ENCODE assay signal across 13 cellular contexts in the genomic region with DNA sequence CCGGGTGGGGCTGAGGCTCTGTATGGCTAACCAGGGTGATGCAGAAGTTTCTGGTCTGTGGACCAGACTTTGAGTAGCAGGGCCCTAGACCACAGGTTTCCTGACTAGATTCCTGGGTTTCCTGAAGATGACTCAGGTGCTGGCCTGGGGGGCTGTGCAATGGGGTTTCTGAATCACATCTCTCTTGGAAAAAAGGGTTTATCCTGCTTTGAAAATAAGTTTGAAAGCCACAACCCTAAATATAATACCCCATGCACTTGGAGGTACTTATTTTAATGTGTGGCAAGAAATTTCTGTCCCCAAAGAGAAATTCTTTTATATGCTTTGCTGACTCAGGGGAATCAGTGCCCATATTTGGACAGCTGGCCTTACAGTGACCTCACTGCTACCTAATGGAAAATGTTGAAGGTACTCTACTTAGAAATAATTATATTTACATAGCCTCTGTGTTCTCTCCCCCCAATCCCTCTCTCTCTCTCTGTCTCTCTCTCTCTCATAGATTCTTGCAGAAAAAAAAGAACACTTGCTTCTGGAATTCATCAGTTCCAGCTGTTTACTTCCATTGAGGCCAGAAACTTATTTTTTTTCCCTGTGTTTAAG.
DNase-seq lines count a peak whose midpoint lies in the region; ATAC-seq, FAIRE-seq and TF ChIP-seq lines count a peak whose summit lies in the region.
"Had no signal": no experiment of that assay in that cellular context is flagged by ENCODE, and none has a peak within 500 bp of the region (broad histone marks: within the 10 kb centered on the region; RNA-seq: fewer than 3 reads in every experiment).

No MANE protein-coding gene starts in this region.

- H3K36me3 Mint-ChIP-seq in activated CD4-positive, alpha-beta memory T cell treated with anti-CD3 and anti-CD28 coated beads for 36 hours, result no peaks in the 10 kb centered on the region
- H3K36me3 Mint-ChIP-seq in activated CD4-positive, alpha-beta memory T cell treated with anti-CD3 and anti-CD28 coated beads, Interleukin-2, amount 10 ng/mL, durations not matched to agents 7 days and 5 days (ENCODE audit: low read depth), result no peaks in the 10 kb centered on the region

- peaks cover 24% of the 10 kb centered on the region for H3K4me1 Mint-ChIP-seq in activated CD4-positive, alpha-beta memory T cell treated with anti-CD3 and anti-CD28 coated beads for 36 hours (ENCODE audit: low read depth)
- peaks cover 32% of the 10 kb centered on the region for H3K4me1 Mint-ChIP-seq in activated CD4-positive, alpha-beta memory T cell treated with anti-CD3 and anti-CD28 coated beads, Interleukin-2, amount 10 ng/mL, durations not matched to agents 7 days and 5 days

- H3K27me3 Mint-ChIP-seq in activated CD4-positive, alpha-beta memory T cell treated with anti-CD3 and anti-CD28 coated beads for 36 hours, result no peaks in the 10 kb centered on the region
- H3K27me3 Mint-ChIP-seq in activated CD4-positive, alpha-beta memory T cell treated with anti-CD3 and anti-CD28 coated beads, Interleukin-2, amount 10 ng/mL, durations not matched to agents 7 days and 5 days, result no peaks in the 10 kb centered on the region

- H3K36me3 ChIP-seq in thyroid gland, result no peaks in the 10 kb centered on the region

- H3K27ac Mint-ChIP-seq in activated CD4-positive, alpha-beta memory T cell treated with anti-CD3 and anti-CD28 coated beads for 36 hours, result no peak overlapping the region
- no peak overlapping the region for H3K27ac Mint-ChIP-seq in activated CD4-positive, alpha-beta memory T cell treated with anti-CD3 and anti-CD28 coated beads, Interleukin-2, amount 10 ng/mL, durations not matched to agents 7 days and 5 days

- CTCF ChIA-PET in activated CD4-positive, alpha-beta memory T cell treated with anti-CD3 and anti-CD28 coated beads for 36 hours (lab: Charles Lee), result no interaction called here
- CTCF ChIA-PET in activated CD4-positive, alpha-beta memory T cell treated with anti-CD3 and anti-CD28 coated beads, Interleukin-2, amount 10 ng/mL, durations not matched to agents 7 days and 5 days (lab: Charles Lee), result no interaction called here

- no peak overlapping the region for H3K4me3 Mint-ChIP-seq in activated CD4-positive, alpha-beta memory T cell treated with anti-CD3 and anti-CD28 coated beads for 36 hours
- H3K4me3 Mint-ChIP-seq in activated CD4-positive, alpha-beta memory T cell treated with anti-CD3 and anti-CD28 coated beads, Interleukin-2, amount 10 ng/mL, durations not matched to agents 7 days and 5 days, result no peak overlapping the region

- no peak for ATAC-seq in HG02588 (IDR thresholded peaks at IDR 0.05; ENCODE audit: unreplicated experiment)
- ATAC-seq: Right ventricle myocardium inferior had no signal

- TF ChIP-seq CTCF in fibroblast of mammary gland (conservative IDR thresholded peaks at IDR 0.05; ENCODE audit: control insufficient read depth, insufficient read depth, low read depth, low read length) (no peak), thyroid gland (IDR thresholded peaks at IDR 0.05) (no peak)

- WGBS in thyroid gland, 2 donors, result 77 to 95% methylated on average over 1 of the region's 1 CpG

- H3K27ac ChIP-seq in thyroid gland, result peak overlapping the region; percentile 92 to 97 (median 96)
- H3K27ac ChIP-seq: C4-2B had no signal

- no peaks in the 10 kb centered on the region for H3K9me3 ChIP-seq in thyroid gland

- intact Hi-C loops in activated CD4-positive, alpha-beta memory T cell treated with anti-CD3 and anti-CD28 coated beads for 36 hours (cut with micrococcal nuclease), result no loop called here
- intact Hi-C loops in thyroid gland (cut with DNase I), result no loop called here

- H3K27me3 ChIP-seq in thyroid gland, result no peaks in the 10 kb centered on the region

- DNase-seq in activated CD4-positive, alpha-beta memory T cell treated with anti-CD3 and anti-CD28 coated beads for 36 hours, result peak; percentile 10
- no peak for DNase-seq in activated CD4-positive, alpha-beta memory T cell treated with anti-CD3 and anti-CD28 coated beads, Interleukin-2, amount 10 ng/mL, durations not matched to agents 7 days and 5 days
- peak; percentile 98 for DNase-seq in RPMI7951 (ENCODE audit: low read depth)
- peak; percentile 86 for DNase-seq in fibroblast of mammary gland (ENCODE audit: low read depth)
- DNase-seq in thyroid gland, result peak in 1 of 2 donors; percentile 57
- no peak for DNase-seq in GM12891 (ENCODE audit: insufficient read length, low spot score)
- no peak for DNase-seq in NCI-H2107 (lab: John Stamatoyannopoulos, UW)
- DNase-seq: retina had no signal

- H3K4me1 ChIP-seq in thyroid gland, result peaks cover 68 to 85% of the 10 kb centered on the region in 2 donors

- POLR2A ChIA-PET in activated CD4-positive, alpha-beta memory T cell treated with anti-CD3 and anti-CD28 coated beads for 36 hours (lab: Charles Lee), result no interaction called here
- POLR2A ChIA-PET in activated CD4-positive, alpha-beta memory T cell treated with anti-CD3 and anti-CD28 coated beads, Interleukin-2, amount 10 ng/mL, durations not matched to agents 7 days and 5 days (lab: Charles Lee), result no interaction called here

- TF ChIP-seq POLR2A in thyroid gland (IDR thresholded peaks at IDR 0.05) (peak in 1 of 2 donors; percentile 39), GM12891 (IDR thresholded peaks at IDR 0.05; ENCODE audit: low read depth, low read length) (no peak)

- H3K4me3 ChIP-seq in fibroblast of mammary gland (ENCODE audit: control insufficient read depth, low read depth, low read length) (no peak overlapping the region), thyroid gland (replicated peaks in 1 of 3) (no peak overlapping the region)

- no peaks in the 10 kb centered on the region for H3K9me3 Mint-ChIP-seq in activated CD4-positive, alpha-beta memory T cell treated with anti-CD3 and anti-CD28 coated beads for 36 hours
- no peaks in the 10 kb centered on the region for H3K9me3 Mint-ChIP-seq in activated CD4-positive, alpha-beta memory T cell treated with anti-CD3 and anti-CD28 coated beads, Interleukin-2, amount 10 ng/mL, durations not matched to agents 7 days and 5 days

- FAIRE-seq in GM12891 (lab: Jason Lieb, UNC), result no peak
- FAIRE-seq: colon, islet of Langerhans had no signal

TF ChIP-seq in GM12891, 5 proteins besides CTCF, POLR2A, EP300 and RAD21:
- no peak for TF ChIP-seq PAX5 (IDR thresholded peaks at IDR 0.05; ENCODE audit: insufficient read depth, low read length, severe bottlenecking)
- TF ChIP-seq SPI1 (IDR thresholded peaks at IDR 0.05; ENCODE audit: low read depth, low read length), result no peak
- TF ChIP-seq POU2F2 (IDR thresholded peaks at IDR 0.05; ENCODE audit: low read depth, low read length), result no peak
- no peak for TF ChIP-seq TAF1 (IDR thresholded peaks at IDR 0.05; ENCODE audit: low read depth, low read length)
- TF ChIP-seq POLR2AphosphoS5 (IDR thresholded peaks at IDR 0.05; ENCODE audit: low read depth, low read length), result no peak

Comparison
In these comparisons a context has a peak if more than half of its experiments do, and no peak if none do; other contexts are left out.
1. DNase-seq: peak in activated CD4-positive, alpha-beta memory T cell treated with anti-CD3 and anti-CD28 coated beads for 36 hours (single experiment), RPMI7951 (single experiment) and fibroblast of mammary gland (single experiment); none in activated CD4-positive, alpha-beta memory T cell treated with anti-CD3 and anti-CD28 coated beads, Interleukin-2, amount 10 ng/mL, durations not matched to agents 7 days and 5 days (single experiment), GM12891 (single experiment) and NCI-H2107 (single experiment).